In the genomic region with DNA sequence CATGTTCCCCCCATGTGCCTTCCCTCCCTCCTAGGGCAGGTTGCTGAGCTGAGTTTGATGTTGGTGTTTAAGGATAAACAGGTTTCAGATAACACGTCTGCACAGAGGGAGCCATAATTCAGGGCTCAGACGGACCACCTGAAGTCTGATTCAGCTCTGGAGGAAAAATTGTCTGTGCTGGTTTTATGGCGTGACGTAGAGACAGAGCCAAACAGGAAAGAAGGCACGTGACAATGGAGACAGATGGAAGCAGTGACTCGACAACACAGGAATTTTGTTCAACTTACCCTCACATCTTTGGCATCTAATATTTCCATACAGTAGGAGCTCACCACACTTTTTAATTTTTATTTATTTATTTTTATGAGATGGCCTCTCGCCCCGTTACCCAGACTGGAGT, we compare ENCODE assay signal across 15 cellular contexts. TPM values are rescaled to one million over a fixed set of nuclear protein-coding genes. Genes with fewer than 3 reads are reported as not detected.
A peak's percentile ranks its signal among the peaks of the same experiment; 100 is the strongest.
DNase-seq lines count a peak whose midpoint lies in the region; ATAC-seq and TF ChIP-seq lines count a peak whose summit lies in the region.
"Had no signal": no experiment of that assay in that cellular context is flagged by ENCODE, and none has a peak within 500 bp of the region (broad histone marks: within the 10 kb centered on the region; RNA-seq: fewer than 3 reads in every experiment).

No MANE protein-coding gene starts in this region.

- no peak for ATAC-seq in HG03175 (IDR thresholded peaks at IDR 0.05; ENCODE audit: unreplicated experiment)
- ATAC-seq: activated CD8-positive, alpha-beta memory T cell treated with anti-CD3 and anti-CD28 coated beads, Interleukin-2, amount 10 ng/mL, durations not matched to agents 7 days and 5 days had no signal

- H3K4me1 Mint-ChIP-seq in HFFc6 (ENCODE audit: low read depth) = peaks cover 61% of the 10 kb centered on the region

- H3K4me3 Mint-ChIP-seq in HFFc6 = peak overlapping the region; percentile 76
- H3K4me3 Mint-ChIP-seq: activated CD8-positive, alpha-beta memory T cell treated with anti-CD3 and anti-CD28 coated beads, Interleukin-2, amount 10 ng/mL, durations not matched to agents 7 days and 5 days; CD4-positive, CD25-positive, alpha-beta regulatory T cell; neural progenitor cell had no signal

- H3K27ac ChIP-seq in ACC112 (ENCODE audit: low read depth, low read length) = peak overlapping the region; percentile 53; the same call in 1 of the 2 replicates
- H3K27ac ChIP-seq: esophagus muscularis mucosa, neural progenitor cell, stomach had no signal

- H3K4me3 ChIP-seq in ACC112 (ENCODE audit: low read depth, low read length) = no peak overlapping the region
- H3K4me3 ChIP-seq: esophagus muscularis mucosa, neural progenitor cell, stomach had no signal

- peaks cover 9% of the 10 kb centered on the region for H3K36me3 Mint-ChIP-seq in HFFc6 (ENCODE audit: low read depth)
- H3K36me3 Mint-ChIP-seq: activated CD8-positive, alpha-beta memory T cell treated with anti-CD3 and anti-CD28 coated beads, Interleukin-2, amount 10 ng/mL, durations not matched to agents 7 days and 5 days; CD4-positive, CD25-positive, alpha-beta regulatory T cell had no signal

- peaks cover 4% of the 10 kb centered on the region for H3K4me1 ChIP-seq in ACC112 (ENCODE audit: control insufficient read depth, insufficient read depth, low read length, unreplicated experiment)
- H3K4me1 ChIP-seq: esophagus muscularis mucosa had no signal

- peak overlapping the region; percentile 82 for H2AFZ ChIP-seq in ACC112 (ENCODE audit: low read length, unreplicated experiment)
- H2AFZ ChIP-seq: neural progenitor cell had no signal

- no peak for TF ChIP-seq CTCF in HFFc6 (IDR thresholded peaks at IDR 0.05)

- no peaks in the 10 kb centered on the region for H3K36me3 ChIP-seq in ACC112 (ENCODE audit: insufficient read depth, low read length)
- H3K36me3 ChIP-seq: esophagus muscularis mucosa, neural progenitor cell, stomach had no signal

- peak; percentile 89 for DNase-seq in HFFc6
- peak; percentile 61 for DNase-seq in astrocyte of the hippocampus (ENCODE audit: low read depth, low spot score)
- DNase-seq in iris pigment epithelial cell (ENCODE audit: low read depth) = peak; percentile 97
- DNase-seq in activated CD4-positive, alpha-beta T cell treated with anti-CD3 and anti-CD28 coated beads, Interleukin-2, amount 50 U/mL, for 48 hours = no peak
- no peak for DNase-seq in central memory CD4-positive, alpha-beta T cell
- DNase-seq in SKM-1 (lab: John Stamatoyannopoulos, UW; ENCODE audit: unreplicated experiment) = no peak
- DNase-seq: activated CD8-positive, alpha-beta memory T cell treated with anti-CD3 and anti-CD28 coated beads, Interleukin-2, amount 10 ng/mL, durations not matched to agents 7 days and 5 days; CD4-positive, CD25-positive, alpha-beta regulatory T cell; stimulated activated CD4-positive, alpha-beta T cell treated with anti-CD3 and anti-CD28 coated beads, Interleukin-2, amount 100 ng/mL, for 24 hours; stomach; T1000 had no signal

- H3K79me2 ChIP-seq in ACC112 (ENCODE audit: control insufficient read depth, insufficient read depth, low read length, unreplicated experiment) = no peaks in the 10 kb centered on the region

- peak overlapping the region; percentile 94 for H3K27ac Mint-ChIP-seq in HFFc6
- H3K27ac Mint-ChIP-seq: activated CD8-positive, alpha-beta memory T cell treated with anti-CD3 and anti-CD28 coated beads, Interleukin-2, amount 10 ng/mL, durations not matched to agents 7 days and 5 days; CD4-positive, CD25-positive, alpha-beta regulatory T cell; neural progenitor cell had no signal

- peaks cover 2% of the 10 kb centered on the region for H3K27me3 Mint-ChIP-seq in HFFc6 (ENCODE audit: insufficient read depth)

- H3K9me3 Mint-ChIP-seq in HFFc6 = peaks cover 4% of the 10 kb centered on the region; the same call in 1 of the 2 replicates

- no peaks in the 10 kb centered on the region for H3K27me3 ChIP-seq in ACC112 (ENCODE audit: insufficient read depth, low read length)

RNA-seq across cellular contexts. Expression of gene USP10, which starts 10.7 kb away (rescaled TPM):
- total RNA-seq in HFFc6 (2021; fragmentation: NEBNext Ultra II Directional; extraction: Animal tissue kit (Norgen Biotek cat#: 25700)) = 100 to 1,000 TPM in 2 of 6 experiments, 10 to 100 TPM in 4; 83.2 to 106 (median 92.3) TPM

RNA-seq across cellular contexts. Expression of gene KLHL36, which starts 40.8 kb away (rescaled TPM):
- total RNA-seq in HFFc6 (2021; fragmentation: NEBNext Ultra II Directional; extraction: Animal tissue kit (Norgen Biotek cat#: 25700)) = 10 to 100 TPM; 37.6 to 58.3 (median 40.7) TPM

Comparison
In these comparisons a context has a peak if more than half of its experiments do, and no peak if none do; other contexts are left out.
1. DNase-seq: peak in HFFc6 (single experiment), astrocyte of the hippocampus (single experiment) and iris pigment epithelial cell (single experiment); none in activated CD4-positive, alpha-beta T cell treated with anti-CD3 and anti-CD28 coated beads, Interleukin-2, amount 50 U/mL, for 48 hours (0 of 2), central memory CD4-positive, alpha-beta T cell (single experiment) and SKM-1 (single experiment).